Comparison of ENCODE assay signal across 12 cellular contexts in the genomic region with DNA sequence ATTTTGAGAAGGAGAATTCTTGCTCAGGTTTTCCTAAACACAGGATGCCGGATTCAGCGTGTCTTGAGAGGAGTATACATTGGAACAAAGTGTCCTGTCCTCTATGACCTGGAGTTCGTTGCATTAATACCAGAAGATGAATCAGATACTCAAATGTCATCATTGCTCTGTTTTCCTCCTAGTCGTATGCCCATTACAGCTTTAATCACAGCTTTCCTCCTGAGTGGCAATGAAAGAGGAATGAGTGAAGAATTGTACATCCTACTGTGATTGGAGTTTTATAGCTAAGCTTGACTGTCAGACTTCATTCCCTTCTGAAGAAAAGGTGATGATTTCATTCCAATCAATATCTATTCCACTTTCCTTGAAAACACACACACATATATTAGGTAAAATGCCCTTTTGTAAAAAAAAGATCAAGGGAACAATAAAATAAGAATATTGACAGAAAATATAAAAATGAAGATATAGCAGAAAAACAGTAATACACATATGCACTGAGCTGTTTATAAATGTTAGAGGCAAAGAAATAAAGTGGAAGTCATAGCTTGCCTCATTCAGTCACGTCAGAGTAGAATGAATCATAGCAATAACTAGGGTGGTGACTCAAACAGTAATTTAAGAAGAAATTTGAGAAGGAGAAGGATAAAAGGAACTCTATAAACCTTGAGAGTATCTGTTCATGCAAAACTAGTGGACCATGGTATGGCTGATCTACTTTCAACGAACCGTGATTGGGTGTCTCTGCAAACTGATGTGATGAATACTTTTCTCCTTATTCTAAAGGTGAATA.
A peak's percentile ranks its signal among the peaks of the same experiment; 100 is the strongest.
DNase-seq lines count a peak whose midpoint lies in the region; ATAC-seq and TF ChIP-seq lines count a peak whose summit lies in the region.
"Had no signal": no experiment of that assay in that cellular context is flagged by ENCODE, and none has a peak within 500 bp of the region (broad histone marks: within the 10 kb centered on the region; RNA-seq: fewer than 3 reads in every experiment).

No MANE protein-coding gene starts in this region.

- H3K27me3 ChIP-seq in BLaER1 treated with 17β-estradiol and CSF1 and Interleukin-3, amounts not matched to agents 10 nM and 100 nM, result no peaks in the 10 kb centered on the region
- no peaks in the 10 kb centered on the region for H3K27me3 ChIP-seq in mammary epithelial cell (ENCODE audit: insufficient read depth, low read length)
- H3K27me3 ChIP-seq: uterus had no signal

- H2AFZ ChIP-seq in mammary epithelial cell (ENCODE audit: low read depth, low read length), result peak overlapping the region; percentile 57

- intact Hi-C loops in mammary epithelial cell (cut with micrococcal nuclease), result no loop called here

- in situ Hi-C loops in mammary epithelial cell (cut with MboI; ENCODE audit: low sequenced_read_pairs in 2 of 2), result no loop called here

- no peak for ATAC-seq in HG03469 (IDR thresholded peaks at IDR 0.05; ENCODE audit: unreplicated experiment)
- ATAC-seq in GM19452 (IDR thresholded peaks at IDR 0.05; ENCODE audit: unreplicated experiment), result no peak
- no peak for ATAC-seq in activated naive CD4-positive, alpha-beta T cell treated with anti-CD3 and anti-CD28 coated beads, Interleukin-2, amount 50 U/mL, for 72 hours
- ATAC-seq: activated T-cell treated with anti-CD3 and anti-CD28 coated beads, Interleukin-2, amount 50 U/mL, for 4 hours had no signal

- dilution Hi-C loops in mammary epithelial cell (cut with HindIII; ENCODE audit: low sequenced_read_pairs), result no loop called here

- no peak overlapping the region for H3K27ac Mint-ChIP-seq in mesothelial cell of epicardium
- no peak overlapping the region for H3K27ac Mint-ChIP-seq in activated naive CD4-positive, alpha-beta T cell treated with anti-CD3 and anti-CD28 coated beads, Interleukin-2, amount 50 U/mL, for 72 hours

- CTCF ChIA-PET in mammary epithelial cell (lab: Charles Lee; ENCODE audit: low non-redundant PET), result no interaction called here

- DNase-seq in MV-4-11 (lab: John Stamatoyannopoulos, UW) (peak; percentile 82), mammary epithelial cell (peak; percentile 81), myocyte (ENCODE audit: low read depth) (peak; percentile 81), mesothelial cell of epicardium (ENCODE audit: low spot score in 2 of 2, unreplicated experiment in 2 of 2) (no peak)
- DNase-seq in activated naive CD4-positive, alpha-beta T cell treated with anti-CD3 and anti-CD28 coated beads, Interleukin-2, amount 50 U/mL, for 72 hours (ENCODE audit: low spot score in 2 of 2), result no peak
- DNase-seq: activated T-cell treated with anti-CD3 and anti-CD28 coated beads, Interleukin-2, amount 50 U/mL, for 4 hours; NCI-H1417; T-helper 1 cell; uterus had no signal

- no peaks in the 10 kb centered on the region for H3K9me3 ChIP-seq in BLaER1 treated with 17β-estradiol and CSF1 and Interleukin-3, amounts not matched to agents 10 nM and 100 nM (replicated peaks in 1 of 11)
- no peaks in the 10 kb centered on the region for H3K9me3 ChIP-seq in mammary epithelial cell (replicated peaks; ENCODE audit: insufficient read depth, low read length)
- H3K9me3 ChIP-seq: uterus had no signal

- no peak overlapping the region for H3K4me3 Mint-ChIP-seq in mesothelial cell of epicardium
- H3K4me3 Mint-ChIP-seq: activated T-cell treated with anti-CD3 and anti-CD28 coated beads, Interleukin-2, amount 50 U/mL, for 4 hours had no signal

- H3K9ac ChIP-seq in BLaER1 treated with 17β-estradiol and CSF1 and Interleukin-3, amounts not matched to agents 10 nM and 100 nM, result no peak overlapping the region
- H3K9ac ChIP-seq in mammary epithelial cell (ENCODE audit: insufficient read depth, low read length), result peak overlapping the region; percentile 45

- no peaks in the 10 kb centered on the region for H3K79me2 ChIP-seq in mammary epithelial cell (ENCODE audit: insufficient read depth, low read length)

- BruUV-seq in mammary epithelial cell (replicated peaks; lab: Mats Ljungman, UMichigan), result no TSS peak

- H3K4me1 Mint-ChIP-seq in mesothelial cell of epicardium, result peaks cover 6% of the 10 kb centered on the region

- TF ChIP-seq CTCF in mammary epithelial cell (conservative IDR thresholded peaks at IDR 0.05 in 1 of 2, IDR thresholded peaks at IDR 0.05 in 1 of 2; ENCODE audit: extremely low read depth in 1 of 2, insufficient read depth in 1 of 2, low read depth in 1 of 2, low read length in 2 of 2) (no peak), mesothelial cell of epicardium (IDR thresholded peaks at IDR 0.05; ENCODE audit: unreplicated experiment) (no peak)

- H3K4me3 ChIP-seq in BLaER1 treated with 17β-estradiol and CSF1 and Interleukin-3, amounts not matched to agents 10 nM and 100 nM, result no peak overlapping the region
- H3K4me3 ChIP-seq in mammary epithelial cell (replicated peaks in 1 of 3; ENCODE audit: insufficient read depth in 1 of 3, low read depth in 2 of 3, low read length in 3 of 3), result no peak overlapping the region
- H3K4me3 ChIP-seq: uterus had no signal

- H3K4me2 ChIP-seq in BLaER1 treated with 17β-estradiol and CSF1 and Interleukin-3, amounts not matched to agents 10 nM and 100 nM, result peak overlapping the region in 7 of 11 experiments; percentile 4 to 87 (median 74); a peak in 13 of 22 replicates
- H3K4me2 ChIP-seq in mammary epithelial cell (ENCODE audit: insufficient read depth, low read depth, low read length), result peak overlapping the region; percentile 56

- H3K36me3 ChIP-seq in BLaER1 treated with 17β-estradiol and CSF1 and Interleukin-3, amounts not matched to agents 10 nM and 100 nM, result no peaks in the 10 kb centered on the region
- no peaks in the 10 kb centered on the region for H3K36me3 ChIP-seq in mammary epithelial cell (ENCODE audit: insufficient read depth, low read length)
- H3K36me3 ChIP-seq: uterus had no signal

- no peaks in the 10 kb centered on the region for H3K36me3 Mint-ChIP-seq in mesothelial cell of epicardium
- H3K36me3 Mint-ChIP-seq in activated naive CD4-positive, alpha-beta T cell treated with anti-CD3 and anti-CD28 coated beads, Interleukin-2, amount 50 U/mL, for 72 hours, result no peaks in the 10 kb centered on the region

- H3K27ac ChIP-seq in BLaER1 treated with 17β-estradiol and CSF1 and Interleukin-3, amounts not matched to agents 10 nM and 100 nM, result peak overlapping the region in 8 of 11 experiments; percentile 11 to 77 (median 59); a peak in 14 of 22 replicates
- H3K27ac ChIP-seq in mammary epithelial cell (ENCODE audit: insufficient read depth, low read depth, low read length), result peak overlapping the region; percentile 79
- H3K27ac ChIP-seq: uterus had no signal

- peaks cover 2% of the 10 kb centered on the region for H3K27me3 Mint-ChIP-seq in mesothelial cell of epicardium (ENCODE audit: low read depth)

- no peaks in the 10 kb centered on the region for H4K20me1 ChIP-seq in BLaER1 treated with 17β-estradiol and CSF1 and Interleukin-3, amounts not matched to agents 10 nM and 100 nM
- H4K20me1 ChIP-seq in mammary epithelial cell (ENCODE audit: insufficient read depth, low read length), result no peaks in the 10 kb centered on the region

- 38% methylated on average over 7 of the region's 7 CpGs for WGBS in mammary epithelial cell (ENCODE audit: low coverage, missing lambda C conversion rate)

- no peaks in the 10 kb centered on the region for H3K9me3 Mint-ChIP-seq in mesothelial cell of epicardium
- H3K9me3 Mint-ChIP-seq in activated naive CD4-positive, alpha-beta T cell treated with anti-CD3 and anti-CD28 coated beads, Interleukin-2, amount 50 U/mL, for 72 hours, result peaks cover 4 to 14% of the 10 kb centered on the region in 2 donors
- H3K9me3 Mint-ChIP-seq: activated T-cell treated with anti-CD3 and anti-CD28 coated beads, Interleukin-2, amount 50 U/mL, for 4 hours had no signal

- peaks cover 13 to 58% (median 34%) of the 10 kb centered on the region in 10 experiments for H3K4me1 ChIP-seq in BLaER1 treated with 17β-estradiol and CSF1 and Interleukin-3, amounts not matched to agents 10 nM and 100 nM
- peaks cover 15% of the 10 kb centered on the region for H3K4me1 ChIP-seq in mammary epithelial cell (ENCODE audit: insufficient read depth, low read length)
- H3K4me1 ChIP-seq: uterus had no signal

Comparison
In these comparisons a context has a peak if more than half of its experiments do, and no peak if none do; other contexts are left out.
1. DNase-seq: peak in MV-4-11 (single experiment), mammary epithelial cell (single experiment) and myocyte (single experiment); none in mesothelial cell of epicardium (0 of 2) and activated naive CD4-positive, alpha-beta T cell treated with anti-CD3 and anti-CD28 coated beads, Interleukin-2, amount 50 U/mL, for 72 hours (0 of 2).